ENCODE assay signal across 9 cellular contexts in genomic region chr7:44122529-44122928, GRCh38. TPM values are rescaled to one million over a fixed set of nuclear protein-coding genes. Genes with fewer than 3 reads are reported as not detected.
DNase-seq lines count a peak whose midpoint lies in the region; ATAC-seq and TF ChIP-seq lines count a peak whose summit lies in the region.
"Had no signal": no experiment of that assay in that cellular context is flagged by ENCODE, and none has a peak within 500 bp of the region (broad histone marks: within the 10 kb centered on the region; RNA-seq: fewer than 3 reads in every experiment).

No MANE protein-coding gene starts in this region.

- no peaks in the 10 kb centered on the region for H3K9me3 Mint-ChIP-seq in activated T-cell treated with anti-CD3 and anti-CD28 coated beads, Interleukin-2, amount 50 U/mL, for 24 hours
- peaks cover 3% of the 10 kb centered on the region for H3K9me3 Mint-ChIP-seq in activated naive CD8-positive, alpha-beta T cell treated with anti-CD3 and anti-CD28 coated beads for 36 hours

- no peak for TF ChIP-seq POLR2A in thyroid gland (IDR thresholded peaks at IDR 0.05)

- 61 to 66% methylated on average over 1 of the region's 1 CpG for WGBS in thyroid gland, 2 donors

- peak; percentile 33 for DNase-seq in activated T-cell treated with anti-CD3 and anti-CD28 coated beads, Interleukin-2, amount 50 U/mL, for 24 hours
- no peak for DNase-seq in activated T-cell treated with anti-CD3 and anti-CD28 coated beads for 4 hours
- no peak for DNase-seq in activated naive CD8-positive, alpha-beta T cell treated with anti-CD3 and anti-CD28 coated beads for 36 hours
- DNase-seq in left kidney (ENCODE audit: low read depth, low spot score): peak; percentile 38
- no peak for DNase-seq in thyroid gland
- no peak for DNase-seq in LoVo (ENCODE audit: low spot score)
- DNase-seq in inferior parietal cortex (ENCODE audit: extremely low spot score): no peak
- DNase-seq: NCI-H187 had no signal

- H3K9me3 ChIP-seq in thyroid gland: no peaks in the 10 kb centered on the region

- H3K27me3 Mint-ChIP-seq in activated T-cell treated with anti-CD3 and anti-CD28 coated beads, Interleukin-2, amount 50 U/mL, for 24 hours: no peaks in the 10 kb centered on the region
- no peaks in the 10 kb centered on the region for H3K27me3 Mint-ChIP-seq in activated naive CD8-positive, alpha-beta T cell treated with anti-CD3 and anti-CD28 coated beads for 36 hours

- peaks cover 6 to 9% of the 10 kb centered on the region in 2 donors for H3K4me1 ChIP-seq in thyroid gland

- peaks cover 56% of the 10 kb centered on the region for H3K36me3 Mint-ChIP-seq in activated T-cell treated with anti-CD3 and anti-CD28 coated beads, Interleukin-2, amount 50 U/mL, for 24 hours (ENCODE audit: low read depth)
- H3K36me3 Mint-ChIP-seq in activated naive CD8-positive, alpha-beta T cell treated with anti-CD3 and anti-CD28 coated beads for 36 hours: peaks cover 44% of the 10 kb centered on the region

- peak overlapping the region; percentile 90 for H3K27ac Mint-ChIP-seq in activated T-cell treated with anti-CD3 and anti-CD28 coated beads, Interleukin-2, amount 50 U/mL, for 24 hours
- H3K27ac Mint-ChIP-seq in activated naive CD8-positive, alpha-beta T cell treated with anti-CD3 and anti-CD28 coated beads for 36 hours: peak overlapping the region; percentile 88

- intact Hi-C loops in thyroid gland (cut with DNase I): loop anchor here (10.0 kb wide), 1 partner anchor 82 kb away; the partner anchor contains the start of gene YKT6

- H3K27me3 ChIP-seq in thyroid gland: no peaks in the 10 kb centered on the region

- peak overlapping the region in 2 of 3 donors; percentile 41 to 69 for H3K4me3 ChIP-seq in thyroid gland (replicated peaks in 1 of 3)

- H3K36me3 ChIP-seq in thyroid gland: peaks cover 9 to 12% of the 10 kb centered on the region in 2 donors

- H3K27ac ChIP-seq in thyroid gland: peak overlapping the region in 1 of 3 donors; percentile 41

- H3K4me1 Mint-ChIP-seq in activated T-cell treated with anti-CD3 and anti-CD28 coated beads, Interleukin-2, amount 50 U/mL, for 24 hours (ENCODE audit: low read depth): peaks cover 50% of the 10 kb centered on the region
- peaks cover 39% of the 10 kb centered on the region for H3K4me1 Mint-ChIP-seq in activated naive CD8-positive, alpha-beta T cell treated with anti-CD3 and anti-CD28 coated beads for 36 hours

- TF ChIP-seq CTCF in thyroid gland (IDR thresholded peaks at IDR 0.05): no peak

- no peak for ATAC-seq in GM18873 (IDR thresholded peaks at IDR 0.05; ENCODE audit: low FRiP score, unreplicated experiment)

- peak overlapping the region; percentile 85 for H3K4me3 Mint-ChIP-seq in activated T-cell treated with anti-CD3 and anti-CD28 coated beads, Interleukin-2, amount 50 U/mL, for 24 hours
- peak overlapping the region; percentile 94 for H3K4me3 Mint-ChIP-seq in activated naive CD8-positive, alpha-beta T cell treated with anti-CD3 and anti-CD28 coated beads for 36 hours

RNA-seq across cellular contexts. Expression of gene POLD2, which starts 0.8 kb away (rescaled TPM):
- total RNA-seq in activated naive CD8-positive, alpha-beta T cell treated with anti-CD3 and anti-CD28 coated beads for 36 hours: 100 to 1,000 TPM; 287 to 296 TPM
- 10 to 100 TPM; 48.8 to 65.8 (median 55.1) TPM for total RNA-seq in thyroid gland

RNA-seq across cellular contexts. Expression of gene AEBP1, which starts 18.4 kb away (rescaled TPM):
- total RNA-seq in activated naive CD8-positive, alpha-beta T cell treated with anti-CD3 and anti-CD28 coated beads for 36 hours: 10 to 100 TPM; 32.6 to 38.3 TPM
- 100 to 1,000 TPM in 1 of 4 donors, 10 to 100 TPM in 3; 38.9 to 151 (median 57.6) TPM for total RNA-seq in thyroid gland

RNA-seq across cellular contexts. Expression of gene MYL7, which starts 18.6 kb away (rescaled TPM):
- total RNA-seq in activated naive CD8-positive, alpha-beta T cell treated with anti-CD3 and anti-CD28 coated beads for 36 hours: not detected
- total RNA-seq in thyroid gland: not detected

RNA-seq across cellular contexts. Expression of gene POLM, which starts 40.2 kb away (rescaled TPM):
- 10 to 100 TPM; 32.5 to 35.2 TPM for total RNA-seq in activated naive CD8-positive, alpha-beta T cell treated with anti-CD3 and anti-CD28 coated beads for 36 hours
- 10 to 100 TPM; 51.1 to 85.0 (median 58.2) TPM for total RNA-seq in thyroid gland

RNA-seq across cellular contexts. Expression of gene PGAM2, which starts 57.2 kb away (rescaled TPM):
- under 1 TPM; 0.34 to 0.43 TPM for total RNA-seq in activated naive CD8-positive, alpha-beta T cell treated with anti-CD3 and anti-CD28 coated beads for 36 hours
- total RNA-seq in thyroid gland: 10 to 100 TPM in 2 of 4 donors, 1 to 10 TPM in 2; 2.2 to 28.0 (median 9.1) TPM

Comparison
In these comparisons a context has a peak if more than half of its experiments do, and no peak if none do; other contexts are left out.
1. DNase-seq: peak in activated T-cell treated with anti-CD3 and anti-CD28 coated beads, Interleukin-2, amount 50 U/mL, for 24 hours (single experiment) and left kidney (single experiment); none in activated T-cell treated with anti-CD3 and anti-CD28 coated beads for 4 hours (single experiment), activated naive CD8-positive, alpha-beta T cell treated with anti-CD3 and anti-CD28 coated beads for 36 hours (single experiment), thyroid gland (0 of 2), LoVo (single experiment) and inferior parietal cortex (single experiment).
2. RNA of gene POLD2, which starts 0.8 kb away (total RNA-seq): 287 to 296 TPM in activated naive CD8-positive, alpha-beta T cell treated with anti-CD3 and anti-CD28 coated beads for 36 hours; 48.8 to 65.8 TPM in thyroid gland; every median in the first group is over 4 times any median in the second.